Comparison of ENCODE assay signal across 18 cellular contexts in genomic region chr1:19920132-19920710, GRCh38. TPM values are rescaled to one million over a fixed set of nuclear protein-coding genes. Genes with fewer than 3 reads are reported as not detected.
DNase-seq lines count a peak whose midpoint lies in the region; ATAC-seq and TF ChIP-seq lines count a peak whose summit lies in the region.
"Had no signal": no experiment of that assay in that cellular context is flagged by ENCODE, and none has a peak within 500 bp of the region (broad histone marks: within the 10 kb centered on the region; RNA-seq: fewer than 3 reads in every experiment).

No MANE protein-coding gene starts in this region.

- H3K79me2 ChIP-seq in parathyroid adenoma, result no peaks in the 10 kb centered on the region

- H3K27me3 ChIP-seq in parathyroid adenoma (ENCODE audit: control insufficient read depth, insufficient read depth, low read length), result no peaks in the 10 kb centered on the region
- H3K27me3 ChIP-seq: BLaER1 had no signal

- DNase-seq in DMS53 (lab: John Stamatoyannopoulos, UW) (peak; percentile 50), DMS53 treated with DMSO at 0.1 percent for 48 hours (lab: John Stamatoyannopoulos, UW; ENCODE audit: unreplicated experiment) (no peak), myocyte (ENCODE audit: low read depth) (peak; percentile 73), OCI-M2 (lab: John Stamatoyannopoulos, UW; ENCODE audit: unreplicated experiment) (no peak), HK-2 (ENCODE audit: unreplicated experiment) (no peak)
- DNase-seq: Calu3; CD4-positive, alpha-beta memory T cell; HCEC 1CT; KBM-7 had no signal

- H3K4me2 ChIP-seq in parathyroid adenoma (ENCODE audit: low read length), result no peak overlapping the region
- H3K4me2 ChIP-seq: BLaER1 had no signal

- H2AFZ ChIP-seq in parathyroid adenoma, result peak overlapping the region; percentile 66

- H3K27ac ChIP-seq in parathyroid adenoma, result peak overlapping the region; percentile 98
- H3K27ac ChIP-seq: 22Rv1, BLaER1 had no signal

- H3K4me3 ChIP-seq in parathyroid adenoma (ENCODE audit: low read depth, low read length), result no peak overlapping the region
- H3K4me3 ChIP-seq: BLaER1 had no signal

- no peak overlapping the region for H3K9ac ChIP-seq in parathyroid adenoma
- H3K9ac ChIP-seq: BLaER1 had no signal

- ATAC-seq in GM19351 (IDR thresholded peaks at IDR 0.05; ENCODE audit: unreplicated experiment), result no peak

- no peak for TF ChIP-seq CTCF in parathyroid adenoma (IDR thresholded peaks at IDR 0.05)

- no peaks in the 10 kb centered on the region for H3K9me3 ChIP-seq in parathyroid adenoma (ENCODE audit: control insufficient read depth, low read length)
- H3K9me3 ChIP-seq: BLaER1 had no signal

- H3K36me3 ChIP-seq in parathyroid adenoma (ENCODE audit: control insufficient read depth, insufficient read depth, low read length), result no peaks in the 10 kb centered on the region

- peaks cover 33% of the 10 kb centered on the region for H3K4me1 ChIP-seq in parathyroid adenoma

RNA-seq across cellular contexts. Expression of gene PLA2G2E, which starts 3.2 kb away (rescaled TPM):
- not detected in 2 replicates for total RNA-seq in myocyte
- not detected for polyA plus RNA-seq in myocyte (2012)
- total RNA-seq: A673; Calu3; CD4-positive, alpha-beta memory T cell; H4 had no signal
- polyA plus RNA-seq: AG04450; CD14-positive monocyte; CD4-positive, alpha-beta memory T cell; IgD-negative memory B cell had no signal

RNA-seq across cellular contexts. Expression of gene OTUD3, which starts 38.0 kb away (rescaled TPM):
- total RNA-seq in myocyte, result 10.6 and 12.5 TPM in 2 replicates
- polyA plus RNA-seq in myocyte (2012), result 5.0 TPM

RNA-seq across cellular contexts. Expression of gene PLA2G2A, which starts 59.2 kb away (rescaled TPM):
- total RNA-seq in myocyte, result not detected in 2 replicates
- not detected for polyA plus RNA-seq in myocyte (2012)
- total RNA-seq: A673; Calu3; CD4-positive, alpha-beta memory T cell; H4 had no signal
- polyA plus RNA-seq: AG04450; CD14-positive monocyte; CD4-positive, alpha-beta memory T cell; IgD-negative memory B cell had no signal

Comparison
In these comparisons a context has a peak if more than half of its experiments do, and no peak if none do; other contexts are left out.
1. DNase-seq: peak in DMS53 (single experiment) and myocyte (single experiment); none in DMS53 treated with DMSO at 0.1 percent for 48 hours (single experiment), OCI-M2 (single experiment) and HK-2 (single experiment).